ENCODE assay signal across 8 cellular contexts in the genomic region with DNA sequence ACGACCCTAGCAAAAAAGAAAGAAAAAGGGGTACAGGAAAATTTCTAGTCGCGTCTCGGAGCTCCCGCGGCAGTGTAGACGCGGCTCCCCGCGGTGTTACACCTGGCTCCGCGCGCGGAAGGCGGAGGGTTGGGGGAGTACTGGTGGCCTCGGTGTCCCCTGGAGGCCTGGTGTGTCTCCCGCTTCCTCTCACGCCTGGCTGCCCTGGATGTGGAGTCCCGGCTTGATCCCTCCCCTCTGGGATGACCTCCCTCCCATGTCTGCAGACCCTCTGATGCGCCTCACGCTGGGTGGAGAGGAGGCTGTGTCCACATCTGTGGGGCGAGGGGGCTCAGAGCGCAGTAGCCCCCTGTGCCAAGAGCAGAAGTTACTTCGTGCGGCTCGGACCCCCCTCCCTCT. TPM values are rescaled to one million over a fixed set of nuclear protein-coding genes. Genes with fewer than 3 reads are reported as not detected.
DNase-seq lines count a peak whose midpoint lies in the region; ATAC-seq and TF ChIP-seq lines count a peak whose summit lies in the region.

No MANE protein-coding gene starts in this region.

- no peaks in the 10 kb centered on the region for H3K9me3 ChIP-seq in BE2C
- no peaks in the 10 kb centered on the region for H3K9me3 ChIP-seq in upper lobe of right lung

- peaks cover 0 to 6% of the 10 kb centered on the region in 2 donors for H3K36me3 Mint-ChIP-seq in activated naive CD4-positive, alpha-beta T cell treated with anti-CD3 and anti-CD28 coated beads, Interleukin-2, amount 50 U/mL, for 72 hours

- H3K27ac Mint-ChIP-seq in activated naive CD4-positive, alpha-beta T cell treated with anti-CD3 and anti-CD28 coated beads, Interleukin-2, amount 50 U/mL, for 72 hours, result peak overlapping the region; percentile 38 to 55

- H3K4me3 ChIP-seq in BE2C (ENCODE audit: low read depth, low read length), result peak overlapping the region; percentile 72
- peak overlapping the region; percentile 42 for H3K4me3 ChIP-seq in upper lobe of right lung

- H3K27me3 ChIP-seq in BE2C, result no peaks in the 10 kb centered on the region
- peaks cover 47% of the 10 kb centered on the region for H3K27me3 ChIP-seq in upper lobe of right lung

- H3K4me1 ChIP-seq in BE2C, result no peaks in the 10 kb centered on the region; the same call in 1 of the 2 replicates
- H3K4me1 ChIP-seq in upper lobe of right lung, result peaks cover 13% of the 10 kb centered on the region

- ATAC-seq in activated naive CD4-positive, alpha-beta T cell treated with anti-CD3 and anti-CD28 coated beads, Interleukin-2, amount 50 U/mL, for 72 hours, result peak; percentile 16 to 21
- ATAC-seq in upper lobe of right lung (peak; percentile 5), HG02678 (IDR thresholded peaks at IDR 0.05; ENCODE audit: unreplicated experiment) (no peak)

- H3K9me3 Mint-ChIP-seq in activated naive CD4-positive, alpha-beta T cell treated with anti-CD3 and anti-CD28 coated beads, Interleukin-2, amount 50 U/mL, for 72 hours, result no peaks in the 10 kb centered on the region

- no peak overlapping the region for H3K27ac ChIP-seq in upper lobe of right lung

- intact Hi-C loops in upper lobe of right lung (cut with DNase I), result no loop called here

- H3K36me3 ChIP-seq in BE2C (0 out of 2 replicates have a peak, but pooled peaks cover 2% of the 10 kb centered on the region), upper lobe of right lung (no peaks in the 10 kb centered on the region)

- TF ChIP-seq CTCF in BE2C (IDR thresholded peaks at IDR 0.05; ENCODE audit: low read depth, low read length), result no peak
- TF ChIP-seq CTCF in upper lobe of right lung (IDR thresholded peaks at IDR 0.05), result no peak

- DNase-seq in BE2C, result peak; percentile 59
- peak; percentile 65 for DNase-seq in HuH-7 (ENCODE audit: low spot score)
- peak in 1 of 2 donors; percentile 34 for DNase-seq in activated naive CD4-positive, alpha-beta T cell treated with anti-CD3 and anti-CD28 coated beads, Interleukin-2, amount 50 U/mL, for 72 hours (ENCODE audit: low spot score in 2 of 2)
- DNase-seq in midbrain (lab: John Stamatoyannopoulos, UW), result peak; percentile 19
- DNase-seq in upper lobe of right lung, result no peak
- no peak for DNase-seq in SKM-1 (lab: John Stamatoyannopoulos, UW; ENCODE audit: unreplicated experiment)
- DNase-seq in GOT3 (lab: John Stamatoyannopoulos, UW), result no peak

RNA-seq across cellular contexts. Expression of a gene that starts 1.2 kb away (rescaled TPM):
- polyA plus RNA-seq in BE2C (2012; ENCODE audit: insufficient read depth, insufficient read length, low read depth), result 16.6 TPM
- 10 to 100 TPM; 16.4 to 26.8 TPM for total RNA-seq in activated naive CD4-positive, alpha-beta T cell treated with anti-CD3 and anti-CD28 coated beads, Interleukin-2, amount 50 U/mL, for 72 hours
- total RNA-seq in upper lobe of right lung, result 0.49 TPM

Comparison
In these comparisons a context has a peak if more than half of its experiments do, and no peak if none do; other contexts are left out.
1. DNase-seq: peak in BE2C (single experiment), HuH-7 (single experiment) and midbrain (single experiment); none in upper lobe of right lung (single experiment), SKM-1 (single experiment) and GOT3 (single experiment).
2. RNA of a gene that starts 1.2 kb away (total RNA-seq): 16.4 to 26.8 TPM in activated naive CD4-positive, alpha-beta T cell treated with anti-CD3 and anti-CD28 coated beads, Interleukin-2, amount 50 U/mL, for 72 hours; 0.49 TPM in upper lobe of right lung (single experiment); every median in the first group is over 10 times any median in the second.